In the genomic region with DNA sequence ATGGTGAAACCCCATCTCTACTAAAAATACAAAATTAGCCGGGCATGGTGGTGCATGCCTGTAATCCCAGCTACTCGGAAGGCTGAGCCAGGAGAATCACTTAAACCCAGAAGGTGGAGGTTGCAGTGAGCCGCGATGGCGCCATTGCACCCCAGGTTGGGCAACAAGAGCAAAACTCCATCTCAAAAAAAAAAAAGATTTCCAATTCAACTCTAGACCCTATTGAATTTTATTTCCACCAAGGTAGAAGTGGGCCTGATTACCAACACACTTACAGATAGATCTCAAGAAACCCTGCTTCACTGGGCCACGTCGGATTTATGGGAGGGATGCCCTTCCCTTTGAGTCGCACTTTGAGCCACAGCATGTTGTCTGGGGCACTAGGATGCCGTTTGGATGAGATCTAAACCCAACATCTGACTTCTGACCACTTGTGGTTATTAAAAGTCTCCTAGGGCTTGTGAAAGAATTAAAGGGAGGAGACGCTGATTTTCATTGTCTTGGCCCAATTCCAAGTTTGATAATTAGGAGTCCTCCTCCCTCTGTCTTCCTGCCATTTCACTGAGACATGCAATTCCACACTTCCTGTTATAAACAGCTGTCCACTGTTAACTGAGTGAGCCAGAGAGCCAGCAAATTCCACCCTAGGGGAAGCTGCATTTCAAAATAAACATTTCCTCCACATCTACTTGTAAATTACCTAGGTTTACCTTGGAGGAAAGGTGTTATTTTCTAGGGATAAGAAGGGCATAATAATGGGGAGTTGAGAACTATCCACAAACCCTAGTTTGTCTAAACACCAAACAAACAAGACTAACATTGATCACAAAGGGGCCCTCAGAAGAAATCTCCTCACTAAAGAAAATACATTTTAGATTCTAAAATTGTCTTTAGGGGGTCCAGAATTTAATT, we compare ENCODE assay signal across 1 cellular context.
TF ChIP-seq lines count a peak whose summit lies in the region.

No MANE protein-coding gene starts in this region.

TF ChIP-seq in K562, 482 proteins besides CTCF, POLR2A, EP300 and RAD21 (continued from another document and continues in another):
- TF ChIP-seq GTF2E2 (tag; IDR thresholded peaks at IDR 0.05) (no peak), ZNF695 (CRISPR knock-in tag; IDR thresholded peaks at IDR 0.05) (no peak), MED1 (CRISPR knock-in tag; IDR thresholded peaks at IDR 0.05; ENCODE audit: borderline replicate concordance) (no peak), MTA3 (IDR thresholded peaks at IDR 0.05; ENCODE audit: borderline replicate concordance) (peak; percentile 45; the same call in 1 of the 2 replicates), NBN (IDR thresholded peaks at IDR 0.05; ENCODE audit: low read depth) (no peak), ZNF668 (CRISPR knock-in tag; IDR thresholded peaks at IDR 0.05) (no peak), DDX20 (tag; IDR thresholded peaks at IDR 0.05; ENCODE audit: low read depth) (no peak), POU5F1 (IDR thresholded peaks at IDR 0.05; ENCODE audit: borderline replicate concordance, low read depth, low read length, partially characterized antibody) (no peak), BDP1 (IDR thresholded peaks at IDR 0.05; ENCODE audit: insufficient read depth, insufficient read length) (no peak), ZNF232 (CRISPR knock-in tag; IDR thresholded peaks at IDR 0.05) (no peak), PHB (CRISPR knock-in tag; IDR thresholded peaks at IDR 0.05) (no peak), ZNF263 (CRISPR knock-in tag; IDR thresholded peaks at IDR 0.05; ENCODE audit: borderline replicate concordance) (no peak), TBL1XR1 (IDR thresholded peaks at IDR 0.05; ENCODE audit: low read length in 2 of 2) (peak in 1 of 2 experiments; percentile 53; a peak in 2 of 4 replicates), EHMT2 (IDR thresholded peaks at IDR 0.05) (no peak), MYNN (IDR thresholded peaks at IDR 0.05) (peak; percentile 75; the same call in 1 of the 2 replicates), MYNN (CRISPR knock-in tag; IDR thresholded peaks at IDR 0.05) (no peak), KDM4B (IDR thresholded peaks at IDR 0.05; ENCODE audit: borderline replicate concordance in 2 of 2, low read depth in 1 of 2) (no peak), RBM39 (optimal IDR thresholded peaks at IDR 0.05; ENCODE audit: low read depth, low read length) (no peak), SREBF1 (IDR thresholded peaks at IDR 0.05; ENCODE audit: borderline replicate concordance, low read depth, low read length) (no peak), FOXJ3 (CRISPR knock-in tag; IDR thresholded peaks at IDR 0.05) (no peak), CBX5 (IDR thresholded peaks at IDR 0.05; ENCODE audit: borderline replicate concordance, low read depth) (no peak), ZC3H11A (IDR thresholded peaks at IDR 0.05; ENCODE audit: low read depth, low read length) (no peak), SAFB2 (IDR thresholded peaks at IDR 0.05; ENCODE audit: borderline replicate concordance, low read depth, low read length, severe bottlenecking) (no peak), ZNF311 (CRISPR knock-in tag; IDR thresholded peaks at IDR 0.05) (no peak), PRPF4 (IDR thresholded peaks at IDR 0.05; ENCODE audit: insufficient read depth, low read depth, low read length, poor library complexity, severe bottlenecking) (no peak), ZNF717 (CRISPR knock-in tag; IDR thresholded peaks at IDR 0.05) (no peak), PHF21A (IDR thresholded peaks at IDR 0.05; ENCODE audit: borderline replicate concordance, low read depth) (no peak), RNF2 (IDR thresholded peaks at IDR 0.05) (peak; percentile 51; the same call in 1 of the 2 replicates), SMAD1 (IDR thresholded peaks at IDR 0.05; ENCODE audit: low read depth, low read length, partially characterized antibody) (no peak), GTF2F1 (IDR thresholded peaks at IDR 0.05; ENCODE audit: low read depth, low read length) (no peak)
- TF ChIP-seq, protein P1, sequence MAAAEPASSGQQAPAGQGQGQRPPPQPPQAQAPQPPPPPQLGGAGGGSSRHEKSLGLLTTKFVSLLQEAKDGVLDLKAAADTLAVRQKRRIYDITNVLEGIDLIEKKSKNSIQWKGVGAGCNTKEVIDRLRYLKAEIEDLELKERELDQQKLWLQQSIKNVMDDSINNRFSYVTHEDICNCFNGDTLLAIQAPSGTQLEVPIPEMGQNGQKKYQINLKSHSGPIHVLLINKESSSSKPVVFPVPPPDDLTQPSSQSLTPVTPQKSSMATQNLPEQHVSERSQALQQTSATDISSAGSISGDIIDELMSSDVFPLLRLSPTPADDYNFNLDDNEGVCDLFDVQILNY (CRISPR knock-in tag; IDR thresholded peaks at IDR 0.05), result no peak
- TF ChIP-seq, protein P2, sequence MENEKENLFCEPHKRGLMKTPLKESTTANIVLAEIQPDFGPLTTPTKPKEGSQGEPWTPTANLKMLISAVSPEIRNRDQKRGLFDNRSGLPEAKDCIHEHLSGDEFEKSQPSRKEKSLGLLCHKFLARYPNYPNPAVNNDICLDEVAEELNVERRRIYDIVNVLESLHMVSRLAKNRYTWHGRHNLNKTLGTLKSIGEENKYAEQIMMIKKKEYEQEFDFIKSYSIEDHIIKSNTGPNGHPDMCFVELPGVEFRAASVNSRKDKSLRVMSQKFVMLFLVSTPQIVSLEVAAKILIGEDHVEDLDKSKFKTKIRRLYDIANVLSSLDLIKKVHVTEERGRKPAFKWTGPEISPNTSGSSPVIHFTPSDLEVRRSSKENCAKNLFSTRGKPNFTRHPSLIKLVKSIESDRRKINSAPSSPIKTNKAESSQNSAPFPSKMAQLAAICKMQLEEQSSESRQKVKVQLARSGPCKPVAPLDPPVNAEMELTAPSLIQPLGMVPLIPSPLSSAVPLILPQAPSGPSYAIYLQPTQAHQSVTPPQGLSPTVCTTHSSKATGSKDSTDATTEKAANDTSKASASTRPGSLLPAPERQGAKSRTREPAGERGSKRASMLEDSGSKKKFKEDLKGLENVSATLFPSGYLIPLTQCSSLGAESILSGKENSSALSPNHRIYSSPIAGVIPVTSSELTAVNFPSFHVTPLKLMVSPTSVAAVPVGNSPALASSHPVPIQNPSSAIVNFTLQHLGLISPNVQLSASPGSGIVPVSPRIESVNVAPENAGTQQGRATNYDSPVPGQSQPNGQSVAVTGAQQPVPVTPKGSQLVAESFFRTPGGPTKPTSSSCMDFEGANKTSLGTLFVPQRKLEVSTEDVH (IDR thresholded peaks at IDR 0.05; ENCODE audit: low read depth, partially characterized antibody), result no peak
- TF ChIP-seq, protein P3, sequence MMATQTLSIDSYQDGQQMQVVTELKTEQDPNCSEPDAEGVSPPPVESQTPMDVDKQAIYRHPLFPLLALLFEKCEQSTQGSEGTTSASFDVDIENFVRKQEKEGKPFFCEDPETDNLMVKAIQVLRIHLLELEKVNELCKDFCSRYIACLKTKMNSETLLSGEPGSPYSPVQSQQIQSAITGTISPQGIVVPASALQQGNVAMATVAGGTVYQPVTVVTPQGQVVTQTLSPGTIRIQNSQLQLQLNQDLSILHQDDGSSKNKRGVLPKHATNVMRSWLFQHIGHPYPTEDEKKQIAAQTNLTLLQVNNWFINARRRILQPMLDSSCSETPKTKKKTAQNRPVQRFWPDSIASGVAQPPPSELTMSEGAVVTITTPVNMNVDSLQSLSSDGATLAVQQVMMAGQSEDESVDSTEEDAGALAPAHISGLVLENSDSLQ (IDR thresholded peaks at IDR 0.05), result no peak
- TF ChIP-seq, protein P4, sequence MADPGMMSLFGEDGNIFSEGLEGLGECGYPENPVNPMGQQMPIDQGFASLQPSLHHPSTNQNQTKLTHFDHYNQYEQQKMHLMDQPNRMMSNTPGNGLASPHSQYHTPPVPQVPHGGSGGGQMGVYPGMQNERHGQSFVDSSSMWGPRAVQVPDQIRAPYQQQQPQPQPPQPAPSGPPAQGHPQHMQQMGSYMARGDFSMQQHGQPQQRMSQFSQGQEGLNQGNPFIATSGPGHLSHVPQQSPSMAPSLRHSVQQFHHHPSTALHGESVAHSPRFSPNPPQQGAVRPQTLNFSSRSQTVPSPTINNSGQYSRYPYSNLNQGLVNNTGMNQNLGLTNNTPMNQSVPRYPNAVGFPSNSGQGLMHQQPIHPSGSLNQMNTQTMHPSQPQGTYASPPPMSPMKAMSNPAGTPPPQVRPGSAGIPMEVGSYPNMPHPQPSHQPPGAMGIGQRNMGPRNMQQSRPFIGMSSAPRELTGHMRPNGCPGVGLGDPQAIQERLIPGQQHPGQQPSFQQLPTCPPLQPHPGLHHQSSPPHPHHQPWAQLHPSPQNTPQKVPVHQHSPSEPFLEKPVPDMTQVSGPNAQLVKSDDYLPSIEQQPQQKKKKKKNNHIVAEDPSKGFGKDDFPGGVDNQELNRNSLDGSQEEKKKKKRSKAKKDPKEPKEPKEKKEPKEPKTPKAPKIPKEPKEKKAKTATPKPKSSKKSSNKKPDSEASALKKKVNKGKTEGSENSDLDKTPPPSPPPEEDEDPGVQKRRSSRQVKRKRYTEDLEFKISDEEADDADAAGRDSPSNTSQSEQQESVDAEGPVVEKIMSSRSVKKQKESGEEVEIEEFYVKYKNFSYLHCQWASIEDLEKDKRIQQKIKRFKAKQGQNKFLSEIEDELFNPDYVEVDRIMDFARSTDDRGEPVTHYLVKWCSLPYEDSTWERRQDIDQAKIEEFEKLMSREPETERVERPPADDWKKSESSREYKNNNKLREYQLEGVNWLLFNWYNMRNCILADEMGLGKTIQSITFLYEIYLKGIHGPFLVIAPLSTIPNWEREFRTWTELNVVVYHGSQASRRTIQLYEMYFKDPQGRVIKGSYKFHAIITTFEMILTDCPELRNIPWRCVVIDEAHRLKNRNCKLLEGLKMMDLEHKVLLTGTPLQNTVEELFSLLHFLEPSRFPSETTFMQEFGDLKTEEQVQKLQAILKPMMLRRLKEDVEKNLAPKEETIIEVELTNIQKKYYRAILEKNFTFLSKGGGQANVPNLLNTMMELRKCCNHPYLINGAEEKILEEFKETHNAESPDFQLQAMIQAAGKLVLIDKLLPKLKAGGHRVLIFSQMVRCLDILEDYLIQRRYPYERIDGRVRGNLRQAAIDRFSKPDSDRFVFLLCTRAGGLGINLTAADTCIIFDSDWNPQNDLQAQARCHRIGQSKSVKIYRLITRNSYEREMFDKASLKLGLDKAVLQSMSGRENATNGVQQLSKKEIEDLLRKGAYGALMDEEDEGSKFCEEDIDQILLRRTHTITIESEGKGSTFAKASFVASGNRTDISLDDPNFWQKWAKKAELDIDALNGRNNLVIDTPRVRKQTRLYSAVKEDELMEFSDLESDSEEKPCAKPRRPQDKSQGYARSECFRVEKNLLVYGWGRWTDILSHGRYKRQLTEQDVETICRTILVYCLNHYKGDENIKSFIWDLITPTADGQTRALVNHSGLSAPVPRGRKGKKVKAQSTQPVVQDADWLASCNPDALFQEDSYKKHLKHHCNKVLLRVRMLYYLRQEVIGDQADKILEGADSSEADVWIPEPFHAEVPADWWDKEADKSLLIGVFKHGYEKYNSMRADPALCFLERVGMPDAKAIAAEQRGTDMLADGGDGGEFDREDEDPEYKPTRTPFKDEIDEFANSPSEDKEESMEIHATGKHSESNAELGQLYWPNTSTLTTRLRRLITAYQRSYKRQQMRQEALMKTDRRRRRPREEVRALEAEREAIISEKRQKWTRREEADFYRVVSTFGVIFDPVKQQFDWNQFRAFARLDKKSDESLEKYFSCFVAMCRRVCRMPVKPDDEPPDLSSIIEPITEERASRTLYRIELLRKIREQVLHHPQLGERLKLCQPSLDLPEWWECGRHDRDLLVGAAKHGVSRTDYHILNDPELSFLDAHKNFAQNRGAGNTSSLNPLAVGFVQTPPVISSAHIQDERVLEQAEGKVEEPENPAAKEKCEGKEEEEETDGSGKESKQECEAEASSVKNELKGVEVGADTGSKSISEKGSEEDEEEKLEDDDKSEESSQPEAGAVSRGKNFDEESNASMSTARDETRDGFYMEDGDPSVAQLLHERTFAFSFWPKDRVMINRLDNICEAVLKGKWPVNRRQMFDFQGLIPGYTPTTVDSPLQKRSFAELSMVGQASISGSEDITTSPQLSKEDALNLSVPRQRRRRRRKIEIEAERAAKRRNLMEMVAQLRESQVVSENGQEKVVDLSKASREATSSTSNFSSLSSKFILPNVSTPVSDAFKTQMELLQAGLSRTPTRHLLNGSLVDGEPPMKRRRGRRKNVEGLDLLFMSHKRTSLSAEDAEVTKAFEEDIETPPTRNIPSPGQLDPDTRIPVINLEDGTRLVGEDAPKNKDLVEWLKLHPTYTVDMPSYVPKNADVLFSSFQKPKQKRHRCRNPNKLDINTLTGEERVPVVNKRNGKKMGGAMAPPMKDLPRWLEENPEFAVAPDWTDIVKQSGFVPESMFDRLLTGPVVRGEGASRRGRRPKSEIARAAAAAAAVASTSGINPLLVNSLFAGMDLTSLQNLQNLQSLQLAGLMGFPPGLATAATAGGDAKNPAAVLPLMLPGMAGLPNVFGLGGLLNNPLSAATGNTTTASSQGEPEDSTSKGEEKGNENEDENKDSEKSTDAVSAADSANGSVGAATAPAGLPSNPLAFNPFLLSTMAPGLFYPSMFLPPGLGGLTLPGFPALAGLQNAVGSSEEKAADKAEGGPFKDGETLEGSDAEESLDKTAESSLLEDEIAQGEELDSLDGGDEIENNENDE (IDR thresholded peaks at IDR 0.05; ENCODE audit: low read depth, low read length), result no peak
- TF ChIP-seq, protein P5, sequence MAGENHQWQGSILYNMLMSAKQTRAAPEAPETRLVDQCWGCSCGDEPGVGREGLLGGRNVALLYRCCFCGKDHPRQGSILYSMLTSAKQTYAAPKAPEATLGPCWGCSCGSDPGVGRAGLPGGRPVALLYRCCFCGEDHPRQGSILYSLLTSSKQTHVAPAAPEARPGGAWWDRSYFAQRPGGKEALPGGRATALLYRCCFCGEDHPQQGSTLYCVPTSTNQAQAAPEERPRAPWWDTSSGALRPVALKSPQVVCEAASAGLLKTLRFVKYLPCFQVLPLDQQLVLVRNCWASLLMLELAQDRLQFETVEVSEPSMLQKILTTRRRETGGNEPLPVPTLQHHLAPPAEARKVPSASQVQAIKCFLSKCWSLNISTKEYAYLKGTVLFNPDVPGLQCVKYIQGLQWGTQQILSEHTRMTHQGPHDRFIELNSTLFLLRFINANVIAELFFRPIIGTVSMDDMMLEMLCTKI (IDR thresholded peaks at IDR 0.05; ENCODE audit: partially characterized antibody), result no peak
- TF ChIP-seq, protein P6, sequence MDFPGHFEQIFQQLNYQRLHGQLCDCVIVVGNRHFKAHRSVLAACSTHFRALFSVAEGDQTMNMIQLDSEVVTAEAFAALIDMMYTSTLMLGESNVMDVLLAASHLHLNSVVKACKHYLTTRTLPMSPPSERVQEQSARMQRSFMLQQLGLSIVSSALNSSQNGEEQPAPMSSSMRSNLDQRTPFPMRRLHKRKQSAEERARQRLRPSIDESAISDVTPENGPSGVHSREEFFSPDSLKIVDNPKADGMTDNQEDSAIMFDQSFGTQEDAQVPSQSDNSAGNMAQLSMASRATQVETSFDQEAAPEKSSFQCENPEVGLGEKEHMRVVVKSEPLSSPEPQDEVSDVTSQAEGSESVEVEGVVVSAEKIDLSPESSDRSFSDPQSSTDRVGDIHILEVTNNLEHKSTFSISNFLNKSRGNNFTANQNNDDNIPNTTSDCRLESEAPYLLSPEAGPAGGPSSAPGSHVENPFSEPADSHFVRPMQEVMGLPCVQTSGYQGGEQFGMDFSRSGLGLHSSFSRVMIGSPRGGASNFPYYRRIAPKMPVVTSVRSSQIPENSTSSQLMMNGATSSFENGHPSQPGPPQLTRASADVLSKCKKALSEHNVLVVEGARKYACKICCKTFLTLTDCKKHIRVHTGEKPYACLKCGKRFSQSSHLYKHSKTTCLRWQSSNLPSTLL (IDR thresholded peaks at IDR 0.05), result no peak
- TF ChIP-seq, protein P7, sequence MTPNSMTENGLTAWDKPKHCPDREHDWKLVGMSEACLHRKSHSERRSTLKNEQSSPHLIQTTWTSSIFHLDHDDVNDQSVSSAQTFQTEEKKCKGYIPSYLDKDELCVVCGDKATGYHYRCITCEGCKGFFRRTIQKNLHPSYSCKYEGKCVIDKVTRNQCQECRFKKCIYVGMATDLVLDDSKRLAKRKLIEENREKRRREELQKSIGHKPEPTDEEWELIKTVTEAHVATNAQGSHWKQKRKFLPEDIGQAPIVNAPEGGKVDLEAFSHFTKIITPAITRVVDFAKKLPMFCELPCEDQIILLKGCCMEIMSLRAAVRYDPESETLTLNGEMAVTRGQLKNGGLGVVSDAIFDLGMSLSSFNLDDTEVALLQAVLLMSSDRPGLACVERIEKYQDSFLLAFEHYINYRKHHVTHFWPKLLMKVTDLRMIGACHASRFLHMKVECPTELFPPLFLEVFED (CRISPR knock-in tag; conservative IDR thresholded peaks at IDR 0.05), result no peak
